In the genomic region with DNA sequence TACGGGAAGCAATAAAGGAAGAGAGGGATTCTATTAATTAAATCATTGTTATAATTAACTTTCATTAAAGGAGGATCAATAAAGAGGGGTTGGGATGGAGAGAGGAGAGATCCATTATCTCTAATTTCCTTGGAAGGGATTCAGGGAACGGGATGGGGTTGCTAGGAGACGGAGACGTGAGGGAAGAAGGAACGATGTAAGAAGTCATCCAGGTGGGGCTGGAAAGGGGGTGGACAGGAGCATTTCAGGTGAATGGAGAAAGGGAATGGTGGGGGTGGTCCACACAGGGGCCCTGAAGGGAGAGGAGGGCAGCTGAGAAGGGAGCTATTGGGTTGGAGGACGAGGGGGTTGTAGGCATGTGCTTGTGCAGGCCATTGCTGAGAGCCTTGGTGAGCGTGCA, we compare ENCODE assay signal across 16 cellular contexts. TPM values are rescaled to one million over a fixed set of nuclear protein-coding genes. Genes with fewer than 3 reads are reported as not detected.
DNase-seq lines count a peak whose midpoint lies in the region; ATAC-seq, FAIRE-seq and TF ChIP-seq lines count a peak whose summit lies in the region.
"Had no signal": no experiment of that assay in that cellular context is flagged by ENCODE, and none has a peak within 500 bp of the region (broad histone marks: within the 10 kb centered on the region; RNA-seq: fewer than 3 reads in every experiment).

No MANE protein-coding gene starts in this region.

- no peak for FAIRE-seq in K562 (lab: Jason Lieb, UNC)

- WGBS in K562 (ENCODE audit: insufficient coverage, low coverage, missing lambda C conversion rate): 11% methylated on average over 7 of the region's 7 CpGs
- WGBS in sigmoid colon, 2 donors: 48 to 69% methylated on average over 7 of the region's 7 CpGs

- peak overlapping the region; percentile 20 for H3K27ac Mint-ChIP-seq in glutamatergic neuron (ENCODE audit: unreplicated experiment)

- no peak for TF ChIP-seq CTCF in K562 (IDR thresholded peaks at IDR 0.05 in 2 of 3, conservative IDR thresholded peaks at IDR 0.05 in 1 of 3; ENCODE audit: insufficient read depth in 2 of 3, low read depth in 1 of 3, low read length in 3 of 3)
- TF ChIP-seq CTCF in glutamatergic neuron (IDR thresholded peaks at IDR 0.05; ENCODE audit: partially characterized antibody, unreplicated experiment): no peak
- no peak for TF ChIP-seq CTCF in sigmoid colon (IDR thresholded peaks at IDR 0.05)

- no peak overlapping the region for H2AFZ ChIP-seq in K562 (ENCODE audit: low read depth, low read length)
- H2AFZ ChIP-seq: GM23248 had no signal

- ATAC-seq in K562: no peak
- no peak for ATAC-seq in HG03457 (IDR thresholded peaks at IDR 0.05; ENCODE audit: unreplicated experiment)

- H3K4me2 ChIP-seq in K562 (ENCODE audit: insufficient read depth, low read length): no peak overlapping the region

- BruUV-seq in K562 (replicated peaks; lab: Mats Ljungman, UMichigan): no TSS peak

- H3K27me3 Mint-ChIP-seq in glutamatergic neuron (ENCODE audit: unreplicated experiment): peaks cover 16% of the 10 kb centered on the region

- H3K4me1 ChIP-seq in K562 (replicated peaks in 1 of 2; ENCODE audit: control insufficient read depth in 2 of 2, insufficient read depth in 2 of 2, low read length in 2 of 2): no peaks in the 10 kb centered on the region
- no peaks in the 10 kb centered on the region for H3K4me1 ChIP-seq in sigmoid colon
- H3K4me1 ChIP-seq: Caco-2 had no signal

- H3K36me3 ChIP-seq in K562 (ENCODE audit: control insufficient read depth, insufficient read depth, low read length) (no peaks in the 10 kb centered on the region), sigmoid colon (peaks cover 16 to 41% (median 22%) of the 10 kb centered on the region in 4 donors)

- no peak overlapping the region for H3K4me3 Mint-ChIP-seq in glutamatergic neuron (ENCODE audit: unreplicated experiment)
- H3K4me3 Mint-ChIP-seq: CD8-positive, alpha-beta memory T cell had no signal

- H3K9me3 Mint-ChIP-seq in glutamatergic neuron (ENCODE audit: unreplicated experiment): peaks cover 2% of the 10 kb centered on the region
- H3K9me3 Mint-ChIP-seq: CD8-positive, alpha-beta memory T cell had no signal

- in situ Hi-C loops in K562 (cut with MboI): no loop called here

- CTCF ChIA-PET in K562 (lab: Yijun Ruan, JAX; ENCODE audit: low intra/inter-chr PET ratio): no interaction called here

- peaks cover 11% of the 10 kb centered on the region for H3K4me1 Mint-ChIP-seq in glutamatergic neuron (ENCODE audit: low read depth, unreplicated experiment)
- H3K4me1 Mint-ChIP-seq: CD8-positive, alpha-beta memory T cell had no signal

- TF ChIP-seq POLR2A in K562 (conservative IDR thresholded peaks at IDR 0.05) (no peak), sigmoid colon (IDR thresholded peaks at IDR 0.05) (no peak)

- DNase-seq in NCI-H1417 (lab: John Stamatoyannopoulos, UW) (peak in 2 of 3 experiments; percentile 39 to 62), NCI-H1417 treated with DMSO at 0.1 percent for 48 hours (lab: John Stamatoyannopoulos, UW) (no peak), K562 (ENCODE audit: extremely low read depth in 1 of 4, low spot score in 3 of 4) (no peak), glutamatergic neuron (no peak), sigmoid colon (peak; percentile 40), NOMO-1 (lab: John Stamatoyannopoulos, UW; ENCODE audit: unreplicated experiment in 2 of 2) (no peak)
- DNase-seq in activated naive CD4-positive, alpha-beta T cell treated with Interleukin-2 at 50 U/mL for 16 hours: no peak
- DNase-seq: Caco-2; CD8-positive, alpha-beta memory T cell; H7 had no signal

- no peak for TF ChIP-seq RAD21 in K562 (CRISPR knock-in tag; conservative IDR thresholded peaks at IDR 0.05 in 1 of 2, IDR thresholded peaks at IDR 0.05 in 1 of 2)

- peaks cover 11% of the 10 kb centered on the region for H3K36me3 Mint-ChIP-seq in glutamatergic neuron (ENCODE audit: unreplicated experiment)

- H3K9me3 ChIP-seq in K562 (replicated peaks; ENCODE audit: control insufficient read depth, insufficient read depth, low read depth, low read length): no peaks in the 10 kb centered on the region
- H3K9me3 ChIP-seq in sigmoid colon: no peaks in the 10 kb centered on the region
- H3K9me3 ChIP-seq: Caco-2 had no signal

- POLR2A ChIA-PET in K562 (lab: Yijun Ruan, JAX): interaction anchor here (0.6 to 1.3 kb wide), 2 partner anchors 8 to 36 kb away, joined by 3 read pairs; no protein-coding TSS in a partner anchor

- intact Hi-C loops in K562 (cut with micrococcal nuclease): no loop called here
- intact Hi-C loops in sigmoid colon (cut with DNase I): no loop called here

- H3K27ac ChIP-seq in K562 (ENCODE audit: extremely low read depth, low read depth, low read length) (no peak overlapping the region), sigmoid colon (no peak overlapping the region)
- H3K27ac ChIP-seq: 22Rv1, GM23248 had no signal

- no peaks in the 10 kb centered on the region for H3K79me2 ChIP-seq in K562 (ENCODE audit: control insufficient read depth, insufficient read depth, low read length)

- H3K9ac ChIP-seq in K562 (ENCODE audit: insufficient read depth in 1 of 2, low read depth in 2 of 2, low read length in 2 of 2): no peak overlapping the region
- H3K9ac ChIP-seq: GM23248 had no signal

- H3K27me3 ChIP-seq in K562 (ENCODE audit: control insufficient read depth in 2 of 2, insufficient read depth in 2 of 2, low read length in 2 of 2) (peaks cover 35 to 81% of the 10 kb centered on the region in 2 experiments), sigmoid colon (peaks cover 0 to 12% (median 0%) of the 10 kb centered on the region in 3 donors)

- TF ChIP-seq EP300 in K562 (IDR thresholded peaks at IDR 0.05; ENCODE audit: low read length) (no peak), sigmoid colon (IDR thresholded peaks at IDR 0.05) (no peak)

- H3K4me3 ChIP-seq in K562 (no peak overlapping the region), sigmoid colon (no peak overlapping the region)
- H3K4me3 ChIP-seq: GM23248 had no signal

- H3K9me1 ChIP-seq in K562 (ENCODE audit: control insufficient read depth, insufficient read depth, low read length): no peaks in the 10 kb centered on the region

- peaks cover 15% of the 10 kb centered on the region; the same call in 1 of the 2 replicates for H4K20me1 ChIP-seq in K562 (replicated peaks; ENCODE audit: control insufficient read depth, insufficient read depth, low read length)

RNA-seq across cellular contexts. Expression of a gene that starts 17.2 kb away (rescaled TPM):
- 90.7 and 154 TPM in 2 replicates for total RNA-seq in K562 (2011; cell fraction: chromatin; rRNA removed; ENCODE audit: low replicate concordance)
- 62.6 and 76.5 TPM in 2 replicates for total RNA-seq in K562 (2011; cell fraction: nucleolus; rRNA removed)
- 74.6 and 85.6 TPM in 2 replicates for total RNA-seq in K562 (2011; cell fraction: nucleoplasm; rRNA removed)
- total RNA-seq in K562 (2014; rRNA removed) (7.2 and 10.2 TPM in 2 replicates), K562 (2014; rRNA removed; fragmentation: Illumina TruSeq; extraction: Trizol) (11.0 and 12.0 TPM in 2 replicates), K562 (2015; rRNA removed; fragmentation: Illumina TruSeq; extraction: Trizol) (5.5 and 6.2 TPM in 2 replicates), K562 (2021) (11.3 and 16.3 TPM in 2 replicates), glutamatergic neuron (ENCODE audit: unreplicated experiment) (151 TPM), sigmoid colon (100 to 1,000 TPM; 232 to 322 (median 303) TPM)
- polyA plus RNA-seq in K562 (2011; rRNA removed) (31.8 and 37.5 TPM in 2 replicates), K562 (2014; fragmentation: Illumina TruSeq; extraction: Trizol) (17.4 and 21.0 TPM in 2 replicates), K562 (2014; fragmentation: Nextera tagmentation; extraction: Ambion mirVana) (1 to 10 TPM; 1.9 to 3.4 TPM), K562 (2014; rRNA removed) (13.2 and 13.7 TPM in 2 replicates), sigmoid colon (10 to 100 TPM; 24.0 to 59.5 (median 54.7) TPM)
- polyA plus RNA-seq in K562 (2011; cell fraction: cytosol; rRNA removed): 34.8 and 38.4 TPM in 2 replicates
- 200 and 212 TPM in 2 replicates for polyA plus RNA-seq in K562 (2011; cell fraction: nucleus; rRNA removed)
- polyA plus RNA-seq in K562 (2012): 14.8 and 38.0 TPM in 2 replicates
- 17.3 and 22.1 TPM in 2 replicates for polyA minus RNA-seq in K562 (2011; rRNA and poly(A)+ RNA removed)
- 6.3 and 8.0 TPM in 2 replicates for polyA minus RNA-seq in K562 (2011; cell fraction: cytosol; rRNA and poly(A)+ RNA removed)
- 28.4 and 36.7 TPM in 2 replicates for polyA minus RNA-seq in K562 (2011; cell fraction: nucleus; rRNA and poly(A)+ RNA removed)

RNA-seq across cellular contexts. Expression of a gene that starts 34.2 kb away (rescaled TPM):
- 68.0 and 106 TPM in 2 replicates for total RNA-seq in K562 (2011; cell fraction: chromatin; rRNA removed; ENCODE audit: low replicate concordance)
- total RNA-seq in K562 (2011; cell fraction: nucleolus; rRNA removed): 128 and 131 TPM in 2 replicates
- total RNA-seq in K562 (2011; cell fraction: nucleoplasm; rRNA removed): 147 and 211 TPM in 2 replicates
- total RNA-seq in K562 (2014; rRNA removed) (314 and 449 TPM in 2 replicates), K562 (2014; rRNA removed; fragmentation: Illumina TruSeq; extraction: Trizol) (338 and 468 TPM in 2 replicates), K562 (2015; rRNA removed; fragmentation: Illumina TruSeq; extraction: Trizol) (543 and 551 TPM in 2 replicates), K562 (2021) (458 and 490 TPM in 2 replicates), glutamatergic neuron (ENCODE audit: unreplicated experiment) (283 TPM), sigmoid colon (100 to 1,000 TPM; 409 to 571 (median 531) TPM)
- polyA plus RNA-seq in K562 (2011; rRNA removed) (372 and 445 TPM in 2 replicates), K562 (2014; fragmentation: Illumina TruSeq; extraction: Trizol) (845 and 851 TPM in 2 replicates), K562 (2014; fragmentation: Nextera tagmentation; extraction: Ambion mirVana) (1,000 to 10,000 TPM; 1,200 to 1,208 TPM), K562 (2014; rRNA removed) (377 and 575 TPM in 2 replicates), sigmoid colon (100 to 1,000 TPM; 535 to 828 (median 574) TPM)
- polyA plus RNA-seq in K562 (2011; cell fraction: cytosol; rRNA removed): 857 and 961 TPM in 2 replicates
- 343 and 358 TPM in 2 replicates for polyA plus RNA-seq in K562 (2011; cell fraction: nucleus; rRNA removed)
- polyA plus RNA-seq in K562 (2012): 869 and 1,024 TPM in 2 replicates
- 585 and 751 TPM in 2 replicates for polyA minus RNA-seq in K562 (2011; rRNA and poly(A)+ RNA removed)
- polyA minus RNA-seq in K562 (2011; cell fraction: cytosol; rRNA and poly(A)+ RNA removed): 326 and 340 TPM in 2 replicates
- polyA minus RNA-seq in K562 (2011; cell fraction: nucleus; rRNA and poly(A)+ RNA removed): 72.2 and 129 TPM in 2 replicates

RNA-seq across cellular contexts. Expression of a gene that starts 41.7 kb away (rescaled TPM):
- total RNA-seq in K562 (2011; cell fraction: chromatin; rRNA removed; ENCODE audit: low replicate concordance): not detected in 2 replicates
- not detected in 2 replicates for total RNA-seq in K562 (2011; cell fraction: nucleolus; rRNA removed)
- total RNA-seq in K562 (2011; cell fraction: nucleoplasm; rRNA removed): not detected in 2 replicates
- total RNA-seq in K562 (2014; rRNA removed) (not detected in 2 replicates), K562 (2014; rRNA removed; fragmentation: Illumina TruSeq; extraction: Trizol) (not detected in 2 replicates), K562 (2015; rRNA removed; fragmentation: Illumina TruSeq; extraction: Trizol) (not detected in 2 replicates), K562 (2021) (not detected in 2 replicates), glutamatergic neuron (ENCODE audit: unreplicated experiment) (not detected), sigmoid colon (not detected)
- polyA plus RNA-seq in K562 (2011; rRNA removed) (not detected in 2 replicates), K562 (2014; fragmentation: Illumina TruSeq; extraction: Trizol) (not detected in 2 replicates), K562 (2014; fragmentation: Nextera tagmentation; extraction: Ambion mirVana) (not detected), K562 (2014; rRNA removed) (not detected in 2 replicates), sigmoid colon (not detected)
- polyA plus RNA-seq in K562 (2011; cell fraction: cytosol; rRNA removed): not detected in 2 replicates
- not detected in 2 replicates for polyA plus RNA-seq in K562 (2011; cell fraction: nucleus; rRNA removed)
- not detected in 2 replicates for polyA plus RNA-seq in K562 (2012)
- polyA minus RNA-seq in K562 (2011; rRNA and poly(A)+ RNA removed): not detected in 2 replicates
- polyA minus RNA-seq in K562 (2011; cell fraction: cytosol; rRNA and poly(A)+ RNA removed): not detected in 2 replicates
- polyA minus RNA-seq in K562 (2011; cell fraction: nucleus; rRNA and poly(A)+ RNA removed): not detected in 2 replicates
- total RNA-seq: A673; Caco-2; CD8-positive, alpha-beta memory T cell; GM23248; H7; HT-29 had no signal
- polyA plus RNA-seq: BJ; CD8-positive, alpha-beta memory T cell; GM23248 had no signal

Comparison
In these comparisons a context has a peak if more than half of its experiments do, and no peak if none do; other contexts are left out.
1. DNase-seq: peak in NCI-H1417 (2 of 3) and sigmoid colon (single experiment); none in NCI-H1417 treated with DMSO at 0.1 percent for 48 hours (single experiment), K562 (0 of 4), glutamatergic neuron (single experiment), activated naive CD4-positive, alpha-beta T cell treated with Interleukin-2 at 50 U/mL for 16 hours (single experiment) and NOMO-1 (0 of 2).